Comparison of ENCODE assay signal across 2 cellular contexts in the genomic region with DNA sequence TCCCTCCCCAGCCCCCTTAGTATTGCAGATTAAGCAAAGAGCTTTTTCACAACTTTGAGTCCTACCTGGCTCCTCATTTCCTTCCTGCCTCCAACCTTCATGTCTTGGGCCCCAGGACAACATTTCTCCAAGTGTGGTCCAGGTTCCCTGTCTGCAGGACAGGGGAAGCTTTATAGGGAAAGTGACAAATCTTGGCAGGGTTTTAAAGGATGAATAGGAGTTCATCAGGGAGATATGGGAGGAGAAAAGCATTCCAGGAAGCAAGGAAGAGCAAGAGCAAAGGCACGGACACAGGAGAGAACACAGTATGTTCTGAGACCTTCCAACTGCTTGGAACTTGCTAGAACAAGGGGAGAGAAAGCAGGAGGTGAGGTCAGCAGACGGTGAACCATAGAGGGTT.
TF ChIP-seq lines count a peak whose summit lies in the region.

No MANE protein-coding gene starts in this region.

TF ChIP-seq in SK-N-SH treated with all-trans-retinoic acid at 6 μM for 48 hours, 23 proteins besides CTCF, POLR2A, EP300 and RAD21:
- TF ChIP-seq ZFP3 (CRISPR knock-in tag; IDR thresholded peaks at IDR 0.05), result peak; percentile 91
- TF ChIP-seq ESRRG (CRISPR knock-in tag; IDR thresholded peaks at IDR 0.05), result no peak

TF ChIP-seq in SK-N-SH, 30 proteins besides CTCF, POLR2A, EP300 and RAD21:
- TF ChIP-seq FOXM1 (IDR thresholded peaks at IDR 0.05; ENCODE audit: low read depth) (no peak), RCOR1 (IDR thresholded peaks at IDR 0.05; ENCODE audit: low read length) (no peak), CHD2 (IDR thresholded peaks at IDR 0.05; ENCODE audit: low read length, partially characterized antibody) (no peak), FOXJ3 (CRISPR knock-in tag; IDR thresholded peaks at IDR 0.05) (no peak), IRF3 (IDR thresholded peaks at IDR 0.05; ENCODE audit: low read depth, low read length) (no peak), TCF12 (IDR thresholded peaks at IDR 0.05) (no peak), MXI1 (IDR thresholded peaks at IDR 0.05; ENCODE audit: low read depth, low read length) (no peak), ELF1 (IDR thresholded peaks at IDR 0.05) (no peak), SMC3 (IDR thresholded peaks at IDR 0.05; ENCODE audit: low read depth, low read length) (no peak), NRF1 (IDR thresholded peaks at IDR 0.05; ENCODE audit: low read depth, low read length) (no peak), SIN3A (IDR thresholded peaks at IDR 0.05; ENCODE audit: borderline replicate concordance, low read depth, low read length) (no peak), EZH2phosphoT487 (IDR thresholded peaks at IDR 0.05; ENCODE audit: borderline replicate concordance, low read depth) (no peak), YY1 (IDR thresholded peaks at IDR 0.05; ENCODE audit: low read depth) (no peak), TEAD4 (IDR thresholded peaks at IDR 0.05; ENCODE audit: borderline replicate concordance, insufficient read depth) (no peak), GATA2 (CRISPR knock-in tag; IDR thresholded peaks at IDR 0.05) (no peak)
- TF ChIP-seq, protein P1, sequence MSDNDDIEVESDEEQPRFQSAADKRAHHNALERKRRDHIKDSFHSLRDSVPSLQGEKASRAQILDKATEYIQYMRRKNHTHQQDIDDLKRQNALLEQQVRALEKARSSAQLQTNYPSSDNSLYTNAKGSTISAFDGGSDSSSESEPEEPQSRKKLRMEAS (IDR thresholded peaks at IDR 0.05; ENCODE audit: low read depth), result no peak
- TF ChIP-seq, protein P2, sequence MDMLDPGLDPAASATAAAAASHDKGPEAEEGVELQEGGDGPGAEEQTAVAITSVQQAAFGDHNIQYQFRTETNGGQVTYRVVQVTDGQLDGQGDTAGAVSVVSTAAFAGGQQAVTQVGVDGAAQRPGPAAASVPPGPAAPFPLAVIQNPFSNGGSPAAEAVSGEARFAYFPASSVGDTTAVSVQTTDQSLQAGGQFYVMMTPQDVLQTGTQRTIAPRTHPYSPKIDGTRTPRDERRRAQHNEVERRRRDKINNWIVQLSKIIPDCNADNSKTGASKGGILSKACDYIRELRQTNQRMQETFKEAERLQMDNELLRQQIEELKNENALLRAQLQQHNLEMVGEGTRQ (IDR thresholded peaks at IDR 0.05; ENCODE audit: borderline replicate concordance, low read depth, low read length), result no peak
- TF ChIP-seq, protein P3, sequence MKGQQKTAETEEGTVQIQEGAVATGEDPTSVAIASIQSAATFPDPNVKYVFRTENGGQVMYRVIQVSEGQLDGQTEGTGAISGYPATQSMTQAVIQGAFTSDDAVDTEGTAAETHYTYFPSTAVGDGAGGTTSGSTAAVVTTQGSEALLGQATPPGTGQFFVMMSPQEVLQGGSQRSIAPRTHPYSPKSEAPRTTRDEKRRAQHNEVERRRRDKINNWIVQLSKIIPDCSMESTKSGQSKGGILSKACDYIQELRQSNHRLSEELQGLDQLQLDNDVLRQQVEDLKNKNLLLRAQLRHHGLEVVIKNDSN (IDR thresholded peaks at IDR 0.05; ENCODE audit: borderline replicate concordance, low read depth), result no peak
